ENCODE assay signal across 18 cellular contexts in the genomic region with DNA sequence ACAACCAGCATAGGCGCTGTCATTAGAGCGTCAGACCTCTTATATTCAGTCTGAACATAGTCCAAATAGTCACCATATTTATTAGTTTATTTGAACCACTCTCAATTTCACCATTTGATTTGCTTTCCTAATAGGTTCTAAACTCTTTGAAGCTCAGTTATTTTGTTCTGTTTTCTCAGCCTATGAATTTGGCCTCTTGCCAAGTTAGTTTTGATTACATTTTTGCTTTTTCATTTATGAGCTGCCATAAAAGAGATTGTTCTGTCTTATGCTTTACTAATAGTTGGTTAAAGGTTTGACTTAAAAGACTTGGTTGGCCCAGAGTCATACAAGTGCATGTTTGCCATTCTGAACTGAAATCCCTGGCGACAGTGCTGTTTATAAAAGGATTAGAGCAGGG.
DNase-seq lines count a peak whose midpoint lies in the region; FAIRE-seq lines count a peak whose summit lies in the region.
"Had no signal": no experiment of that assay in that cellular context is flagged by ENCODE, and none has a peak within 500 bp of the region (broad histone marks: within the 10 kb centered on the region; RNA-seq: fewer than 3 reads in every experiment).

No MANE protein-coding gene starts in this region.

- intact Hi-C loops in activated T-helper 1 cell treated with anti-CD3 and anti-CD28 coated beads, Interleukin-12 subunit alpha, Interleukin-12 subunit beta, Interleukin-2, Interleukin-4 antibody, amounts not matched to agents 30 ng/mL and 10 ng/mL and 1 ng/mL, durations not matched to agents 14 hours and 24 hours and 36 hours (cut with micrococcal nuclease): no loop called here

- no peak overlapping the region for H3K27ac ChIP-seq in small intestine (ENCODE audit: low read depth in 1 of 2, low read length in 1 of 2)

- H3K27ac Mint-ChIP-seq in activated T-helper 1 cell treated with anti-CD3 and anti-CD28 coated beads, Interleukin-12 subunit alpha, Interleukin-12 subunit beta, Interleukin-2, Interleukin-4 antibody, amounts not matched to agents 30 ng/mL and 10 ng/mL and 1 ng/mL, durations not matched to agents 14 hours and 24 hours and 36 hours: no peak overlapping the region

- H3K4me3 Mint-ChIP-seq in activated T-helper 1 cell treated with anti-CD3 and anti-CD28 coated beads, Interleukin-12 subunit alpha, Interleukin-12 subunit beta, Interleukin-2, Interleukin-4 antibody, amounts not matched to agents 30 ng/mL and 10 ng/mL and 1 ng/mL, durations not matched to agents 14 hours and 24 hours and 36 hours: no peak overlapping the region
- H3K4me3 Mint-ChIP-seq: stimulated activated naive B cell treated with anti-CD40 and anti-IgM and Interleukin-4, amounts not matched to agents 10 μg/mL and 1 μg/mL and 100 μg/mL, for 72 hours had no signal

- DNase-seq in NCI-H2196 (lab: John Stamatoyannopoulos, UW; ENCODE audit: unreplicated experiment): peak; percentile 23
- DNase-seq in NCI-H2196 treated with DMSO at 0.1 percent for 48 hours (lab: John Stamatoyannopoulos, UW; ENCODE audit: unreplicated experiment): no peak
- DNase-seq in NCI-H1694 treated with DMSO at 0.1 percent for 48 hours (lab: John Stamatoyannopoulos, UW): peak; percentile 71
- peak; percentile 71 for DNase-seq in small intestine
- no peak for DNase-seq in activated T-helper 1 cell treated with anti-CD3 and anti-CD28 coated beads, Interleukin-12 subunit alpha, Interleukin-12 subunit beta, Interleukin-2, Interleukin-4 antibody, amounts not matched to agents 30 ng/mL and 10 ng/mL and 1 ng/mL, durations not matched to agents 14 hours and 24 hours and 36 hours (ENCODE audit: low spot score)
- DNase-seq in mesenteric fat pad (ENCODE audit: low spot score): no peak
- no peak for DNase-seq in UCSD-AML1 (lab: John Stamatoyannopoulos, UW; ENCODE audit: unreplicated experiment)
- DNase-seq: activated gamma-delta T cell treated with Interleukin-2 at 50 U/mL for 16 hours; cortex of kidney; heart right ventricle; kidney; NCI-H526 treated with DMSO at 0.1 percent for 48 hours; stimulated activated naive B cell treated with anti-CD40 and anti-IgM and Interleukin-4, amounts not matched to agents 10 μg/mL and 1 μg/mL and 100 μg/mL, for 72 hours; SW 1271 had no signal

- H3K36me3 Mint-ChIP-seq in activated T-helper 1 cell treated with anti-CD3 and anti-CD28 coated beads, Interleukin-12 subunit alpha, Interleukin-12 subunit beta, Interleukin-2, Interleukin-4 antibody, amounts not matched to agents 30 ng/mL and 10 ng/mL and 1 ng/mL, durations not matched to agents 14 hours and 24 hours and 36 hours (ENCODE audit: low read depth): peaks cover 36% of the 10 kb centered on the region

- H3K4me1 ChIP-seq in endocrine pancreas (ENCODE audit: control insufficient read depth, insufficient read depth, low read length) (peaks cover 15% of the 10 kb centered on the region), small intestine (ENCODE audit: control insufficient read depth in 2 of 2, insufficient read depth in 1 of 2, low read depth in 1 of 2, low read length in 1 of 2) (peaks cover 13 to 16% of the 10 kb centered on the region in 2 donors)

- no peak for FAIRE-seq in small intestine (lab: Jason Lieb, UNC)
- FAIRE-seq: astrocyte, kidney, urothelium cell line had no signal

- WGBS in small intestine, 3 donors: 11 to 42% (median 26%) methylated on average over 3 of the region's 3 CpGs

- H3K36me3 ChIP-seq in endocrine pancreas (ENCODE audit: control insufficient read depth, insufficient read depth, low read length) (no peaks in the 10 kb centered on the region), small intestine (ENCODE audit: control insufficient read depth in 2 of 2, insufficient read depth in 2 of 2, low read length in 2 of 2) (no peaks in the 10 kb centered on the region)
- H3K36me3 ChIP-seq: heart right ventricle had no signal

- H3K9me3 ChIP-seq in endocrine pancreas (ENCODE audit: control insufficient read depth, low read length): no peaks in the 10 kb centered on the region
- no peaks in the 10 kb centered on the region for H3K9me3 ChIP-seq in small intestine (ENCODE audit: control insufficient read depth, low read depth)
- H3K9me3 ChIP-seq: heart right ventricle had no signal

- H3K27me3 ChIP-seq in endocrine pancreas (ENCODE audit: control insufficient read depth, insufficient read depth, low read length) (no peaks in the 10 kb centered on the region), small intestine (ENCODE audit: control insufficient read depth in 2 of 2, insufficient read depth in 2 of 2, low read length in 2 of 2) (no peaks in the 10 kb centered on the region)
- H3K27me3 ChIP-seq: heart right ventricle had no signal

- peaks cover 93% of the 10 kb centered on the region for H3K4me1 Mint-ChIP-seq in activated T-helper 1 cell treated with anti-CD3 and anti-CD28 coated beads, Interleukin-12 subunit alpha, Interleukin-12 subunit beta, Interleukin-2, Interleukin-4 antibody, amounts not matched to agents 30 ng/mL and 10 ng/mL and 1 ng/mL, durations not matched to agents 14 hours and 24 hours and 36 hours (ENCODE audit: low read depth)

- no peak overlapping the region for H3K9ac ChIP-seq in endocrine pancreas (ENCODE audit: control insufficient read depth, insufficient read depth, low read length)

- no peaks in the 10 kb centered on the region for H3K9me3 Mint-ChIP-seq in activated T-helper 1 cell treated with anti-CD3 and anti-CD28 coated beads, Interleukin-12 subunit alpha, Interleukin-12 subunit beta, Interleukin-2, Interleukin-4 antibody, amounts not matched to agents 30 ng/mL and 10 ng/mL and 1 ng/mL, durations not matched to agents 14 hours and 24 hours and 36 hours
- H3K9me3 Mint-ChIP-seq: stimulated activated naive B cell treated with anti-CD40 and anti-IgM and Interleukin-4, amounts not matched to agents 10 μg/mL and 1 μg/mL and 100 μg/mL, for 72 hours had no signal

- H3K4me3 ChIP-seq in endocrine pancreas (ENCODE audit: control insufficient read depth, insufficient read depth, low read length) (peak overlapping the region; percentile 51), small intestine (ENCODE audit: low read depth in 1 of 2, low read length in 2 of 2) (no peak overlapping the region)
- H3K4me3 ChIP-seq: heart right ventricle, skin epidermis had no signal

- H3K27me3 Mint-ChIP-seq in activated T-helper 1 cell treated with anti-CD3 and anti-CD28 coated beads, Interleukin-12 subunit alpha, Interleukin-12 subunit beta, Interleukin-2, Interleukin-4 antibody, amounts not matched to agents 30 ng/mL and 10 ng/mL and 1 ng/mL, durations not matched to agents 14 hours and 24 hours and 36 hours (ENCODE audit: insufficient read depth): no peaks in the 10 kb centered on the region
- H3K27me3 Mint-ChIP-seq: stimulated activated naive B cell treated with anti-CD40 and anti-IgM and Interleukin-4, amounts not matched to agents 10 μg/mL and 1 μg/mL and 100 μg/mL, for 72 hours had no signal

Comparison
In these comparisons a context has a peak if more than half of its experiments do, and no peak if none do; other contexts are left out.
1. DNase-seq: peak in NCI-H2196 (single experiment), NCI-H1694 treated with DMSO at 0.1 percent for 48 hours (single experiment) and small intestine (single experiment); none in NCI-H2196 treated with DMSO at 0.1 percent for 48 hours (single experiment), activated T-helper 1 cell treated with anti-CD3 and anti-CD28 coated beads, Interleukin-12 subunit alpha, Interleukin-12 subunit beta, Interleukin-2, Interleukin-4 antibody, amounts not matched to agents 30 ng/mL and 10 ng/mL and 1 ng/mL, durations not matched to agents 14 hours and 24 hours and 36 hours (single experiment), mesenteric fat pad (single experiment) and UCSD-AML1 (single experiment).